ENCODE assay signal across 9 cellular contexts in the genomic region with DNA sequence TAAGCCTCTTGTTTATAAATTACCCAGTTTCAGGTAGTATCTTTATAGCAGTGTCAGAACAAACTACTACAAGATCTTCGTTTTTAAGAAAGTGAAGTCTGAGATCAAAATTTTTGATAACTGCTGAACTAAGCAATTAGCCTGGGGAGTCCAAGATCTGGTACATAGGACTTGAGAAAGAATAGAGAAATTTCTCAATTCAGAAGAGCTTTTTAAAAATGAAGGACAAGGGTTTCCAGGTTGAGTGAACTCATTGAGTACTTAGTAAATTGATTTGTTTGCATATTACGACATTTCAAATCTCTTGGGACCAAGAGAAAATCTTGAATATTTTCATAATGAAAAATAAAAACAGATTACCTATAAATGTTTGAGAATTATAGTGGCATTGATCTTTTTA.
"Had no signal": no experiment of that assay in that cellular context is flagged by ENCODE, and none has a peak within 500 bp of the region (broad histone marks: within the 10 kb centered on the region; RNA-seq: fewer than 3 reads in every experiment).

No MANE protein-coding gene starts in this region.

- DNase-seq: GM23248, GOT3, H7, H9, HCEC 1CT, HFFc6 had no signal

- H3K4me3 ChIP-seq: GM23248, GM23338, HAP-1 had no signal

- H3K9me3 ChIP-seq: HAP-1 had no signal

- H3K27ac ChIP-seq: GM23248 had no signal

- H3K27ac Mint-ChIP-seq: GM23338, H9, HFFc6 had no signal

- H3K36me3 ChIP-seq: HAP-1 had no signal

- H3K4me1 ChIP-seq: HAP-1 had no signal

- ATAC-seq: GM23338, HCT116 had no signal

- H3K4me3 Mint-ChIP-seq: GM23338, H9, HFFc6 had no signal
